In genomic region chr10:44437837-44438752, GRCh38 we compare ENCODE assay signal across 17 cellular contexts. TPM values are rescaled to one million over a fixed set of nuclear protein-coding genes. Genes with fewer than 3 reads are reported as not detected.
DNase-seq lines count a peak whose midpoint lies in the region; ATAC-seq and TF ChIP-seq lines count a peak whose summit lies in the region.
"Had no signal": no experiment of that assay in that cellular context is flagged by ENCODE, and none has a peak within 500 bp of the region (broad histone marks: within the 10 kb centered on the region; RNA-seq: fewer than 3 reads in every experiment).

No MANE protein-coding gene starts in this region.

- H3K4me3 Mint-ChIP-seq in osteocyte (ENCODE audit: unreplicated experiment), result no peak overlapping the region
- H3K4me3 Mint-ChIP-seq: activated T-cell treated with anti-CD3 and anti-CD28 coated beads, Interleukin-2, amount 50 U/mL, for 24 hours; neural progenitor cell had no signal

- no peak for TF ChIP-seq POLR2A in GM18505 (IDR thresholded peaks at IDR 0.05; ENCODE audit: borderline replicate concordance, extremely low read depth, insufficient read depth, insufficient read length)

- TF ChIP-seq CTCF in left ventricle myocardium inferior (IDR thresholded peaks at IDR 0.05; ENCODE audit: borderline replicate concordance) (no peak), osteocyte (IDR thresholded peaks at IDR 0.05) (no peak)

- H3K27me3 ChIP-seq in left ventricle myocardium inferior (ENCODE audit: low read depth), result no peaks in the 10 kb centered on the region
- H3K27me3 ChIP-seq: neural progenitor cell had no signal

- no peak overlapping the region for H3K9ac ChIP-seq in SK-N-MC (ENCODE audit: insufficient read length)
- H3K9ac ChIP-seq: neural progenitor cell had no signal

- H3K4me1 ChIP-seq in left ventricle myocardium inferior, result no peaks in the 10 kb centered on the region
- H3K4me1 ChIP-seq: neural progenitor cell had no signal

- peaks cover 7% of the 10 kb centered on the region for H3K9me3 Mint-ChIP-seq in osteocyte (ENCODE audit: unreplicated experiment)

- ATAC-seq in HG02870 (IDR thresholded peaks at IDR 0.05; ENCODE audit: unreplicated experiment), result no peak
- ATAC-seq in GM18505 (IDR thresholded peaks at IDR 0.05; ENCODE audit: unreplicated experiment), result no peak
- ATAC-seq: esophagus mucosa, HCT116 had no signal

- H3K36me3 Mint-ChIP-seq in osteocyte (ENCODE audit: unreplicated experiment), result no peaks in the 10 kb centered on the region
- H3K36me3 Mint-ChIP-seq: neural progenitor cell had no signal

- H3K4me3 ChIP-seq in SK-N-MC (peak overlapping the region; percentile 25; the same call in 1 of the 2 replicates), left ventricle myocardium inferior (no peak overlapping the region)
- H3K4me3 ChIP-seq: coronary artery, neural progenitor cell, smooth muscle cell had no signal

- H3K27me3 Mint-ChIP-seq in osteocyte (ENCODE audit: unreplicated experiment), result peaks cover 21% of the 10 kb centered on the region

- H3K27ac ChIP-seq in SK-N-MC (peak overlapping the region; percentile 50; the same call in 1 of the 2 replicates), left ventricle myocardium inferior (replicated peaks) (peak overlapping the region; percentile 36)
- H3K27ac ChIP-seq: neural progenitor cell had no signal

- H3K9me3 ChIP-seq in SK-N-MC (ENCODE audit: low read depth, low read length) (no peaks in the 10 kb centered on the region), left ventricle myocardium inferior (replicated peaks) (peaks cover 17% of the 10 kb centered on the region)

- no peaks in the 10 kb centered on the region for H3K36me3 ChIP-seq in SK-N-MC (ENCODE audit: insufficient read depth, low read length)
- no peaks in the 10 kb centered on the region for H3K36me3 ChIP-seq in left ventricle myocardium inferior
- H3K36me3 ChIP-seq: neural progenitor cell had no signal

- DNase-seq in D341Med (ENCODE audit: low spot score), result peak; percentile 13
- DNase-seq in SK-N-MC (ENCODE audit: low read depth, low spot score), result peak; percentile 6
- DNase-seq in left ventricle myocardium inferior, result no peak
- DNase-seq in osteocyte (ENCODE audit: extremely low spot score, unreplicated experiment), result no peak
- no peak for DNase-seq in NCI-H2196 treated with DMSO at 0.1 percent for 48 hours (lab: John Stamatoyannopoulos, UW; ENCODE audit: unreplicated experiment)
- DNase-seq in activated T-cell treated with anti-CD3 and anti-CD28 coated beads for 4 hours, result no peak
- DNase-seq: activated CD4-positive, alpha-beta T cell treated with anti-CD3 and anti-CD28 coated beads for 48 hours; activated T-cell treated with anti-CD3 and anti-CD28 coated beads, Interleukin-2, amount 50 U/mL, for 24 hours; NCI-H1930 had no signal

- intact Hi-C loops in left ventricle myocardium inferior (cut with micrococcal nuclease), result no loop called here

- peak overlapping the region; percentile 72 for H3K27ac Mint-ChIP-seq in osteocyte (ENCODE audit: unreplicated experiment)
- H3K27ac Mint-ChIP-seq: activated T-cell treated with anti-CD3 and anti-CD28 coated beads, Interleukin-2, amount 50 U/mL, for 24 hours; neural progenitor cell had no signal

- H3K4me1 Mint-ChIP-seq in osteocyte (ENCODE audit: unreplicated experiment), result peaks cover 29% of the 10 kb centered on the region
- H3K4me1 Mint-ChIP-seq: neural progenitor cell had no signal

RNA-seq across cellular contexts. Expression of gene CXCL12, which starts 53.2 kb away (rescaled TPM):
- total RNA-seq in left ventricle myocardium inferior (130 TPM), osteocyte (153 and 169 TPM in 2 replicates)
- total RNA-seq: T-helper 2 cell treated with Interferon-gamma antibody and Interleukin-4, amounts not matched to agents 100 ng/mL and 5 ng/mL, for 36 hours had no signal

Comparison
In these comparisons a context has a peak if more than half of its experiments do, and no peak if none do; other contexts are left out.
1. DNase-seq: peak in D341Med (single experiment) and SK-N-MC (single experiment); none in left ventricle myocardium inferior (single experiment), osteocyte (single experiment), NCI-H2196 treated with DMSO at 0.1 percent for 48 hours (single experiment) and activated T-cell treated with anti-CD3 and anti-CD28 coated beads for 4 hours (single experiment).